In genomic region chr3:58588030-58588614, GRCh38 we compare ENCODE assay signal across 2 cellular contexts.
TF ChIP-seq lines count a peak whose summit lies in the region.

No MANE protein-coding gene starts in this region.

TF ChIP-seq in IMR-90, 13 proteins besides CTCF, POLR2A, EP300 and RAD21:
- no peak for TF ChIP-seq MXI1 (IDR thresholded peaks at IDR 0.05; ENCODE audit: borderline replicate concordance, low read depth, low read length)
- no peak for TF ChIP-seq CEBPB (IDR thresholded peaks at IDR 0.05; ENCODE audit: low read depth, low read length)
- TF ChIP-seq RCOR1 (IDR thresholded peaks at IDR 0.05; ENCODE audit: insufficient replicate concordance, low read length), result no peak
- TF ChIP-seq NFE2L2 (IDR thresholded peaks at IDR 0.05; ENCODE audit: low read depth, low read length), result no peak
- TF ChIP-seq CHD1 (IDR thresholded peaks at IDR 0.05; ENCODE audit: low read depth, low read length), result no peak
- no peak for TF ChIP-seq MAFK (IDR thresholded peaks at IDR 0.05; ENCODE audit: low read depth, low read length)
- no peak for TF ChIP-seq MAZ (IDR thresholded peaks at IDR 0.05; ENCODE audit: borderline replicate concordance, low read depth, low read length)
- no peak for TF ChIP-seq RFX5 (IDR thresholded peaks at IDR 0.05; ENCODE audit: low read depth, low read length)
- no peak for TF ChIP-seq USF2 (IDR thresholded peaks at IDR 0.05; ENCODE audit: low read depth, low read length)
- TF ChIP-seq BHLHE40 (IDR thresholded peaks at IDR 0.05; ENCODE audit: low read depth, low read length), result no peak
TF ChIP-seq in IMR-90: peak in this region for 0.

TF ChIP-seq in GM12878, 131 proteins besides CTCF, POLR2A, EP300 and RAD21:
- no peak for TF ChIP-seq NR2F1 (conservative IDR thresholded peaks at IDR 0.05)
- TF ChIP-seq REST (IDR thresholded peaks at IDR 0.05; ENCODE audit: low read depth, low read length), result peak; percentile 91
- no peak for TF ChIP-seq DPF2 (IDR thresholded peaks at IDR 0.05)
